24 cellular contexts compared by ENCODE assay signal in genomic region chr5:139126711-139127111, GRCh38.
A peak's percentile ranks its signal among the peaks of the same experiment; 100 is the strongest.
DNase-seq lines count a peak whose midpoint lies in the region; ATAC-seq and TF ChIP-seq lines count a peak whose summit lies in the region.
"Had no signal": no experiment of that assay in that cellular context is flagged by ENCODE, and none has a peak within 500 bp of the region (broad histone marks: within the 10 kb centered on the region; RNA-seq: fewer than 3 reads in every experiment).

No MANE protein-coding gene starts in this region.

- H3F3A ChIP-seq in GM23338 (replicated peaks; ENCODE audit: low read depth), result no peaks in the 10 kb centered on the region

- no peaks in the 10 kb centered on the region for H3K9me3 ChIP-seq in left ventricle myocardium inferior (replicated peaks)
- H3K9me3 ChIP-seq: BE2C, MG63, SJSA1 had no signal

- H3K4me1 ChIP-seq in GM23338 (ENCODE audit: insufficient read depth), result peaks cover 15% of the 10 kb centered on the region
- peaks cover 54% of the 10 kb centered on the region for H3K4me1 ChIP-seq in left ventricle myocardium inferior
- H3K4me1 ChIP-seq: SJSA1 had no signal

- H3K4me3 ChIP-seq in GM23338 (no peak overlapping the region), dorsolateral prefrontal cortex (no peak overlapping the region), left ventricle myocardium inferior (no peak overlapping the region)
- H3K4me3 ChIP-seq: K562, MG63, SJSA1 had no signal

- TF ChIP-seq CTCF in GM23338 (conservative IDR thresholded peaks at IDR 0.05; ENCODE audit: low read depth in 2 of 2) (no peak), dorsolateral prefrontal cortex (IDR thresholded peaks at IDR 0.05 in 54 of 56, conservative IDR thresholded peaks at IDR 0.05 in 2 of 56; ENCODE audit: low read depth in 1 of 56, partially characterized antibody in 56 of 56) (no peak), left ventricle myocardium inferior (IDR thresholded peaks at IDR 0.05; ENCODE audit: borderline replicate concordance) (no peak)

- no peaks in the 10 kb centered on the region for H3K9me3 Mint-ChIP-seq in GM23338
- H3K9me3 Mint-ChIP-seq in activated naive CD4-positive, alpha-beta T cell treated with anti-CD3 and anti-CD28 coated beads, Interleukin-2, amount 50 U/mL, for 72 hours, result no peaks in the 10 kb centered on the region
- H3K9me3 Mint-ChIP-seq: activated T-cell treated with anti-CD3 and anti-CD28 coated beads, Interleukin-2, amount 50 U/mL, for 4 hours; central memory CD8-positive, alpha-beta T cell; naive thymus-derived CD8-positive, alpha-beta T cell; T-cell had no signal

- no peaks in the 10 kb centered on the region for H3K27me3 Mint-ChIP-seq in GM23338 (ENCODE audit: insufficient read depth, low read depth, poor library complexity)
- H3K27me3 Mint-ChIP-seq: central memory CD8-positive, alpha-beta T cell; naive thymus-derived CD8-positive, alpha-beta T cell; T-cell had no signal

- H3K27ac ChIP-seq in GM23338 (ENCODE audit: low read depth) (no peak overlapping the region), dorsolateral prefrontal cortex (peak overlapping the region in 43 of 59 donors; percentile 5 to 85 (median 67)), left ventricle myocardium inferior (replicated peaks) (peak overlapping the region; percentile 90)
- H3K27ac ChIP-seq: SJSA1 had no signal

- no peak overlapping the region for H3K4me2 ChIP-seq in GM23338

- H3K4me3 Mint-ChIP-seq in GM23338, result no peak overlapping the region
- H3K4me3 Mint-ChIP-seq: activated T-cell treated with anti-CD3 and anti-CD28 coated beads, Interleukin-2, amount 50 U/mL, for 4 hours; central memory CD8-positive, alpha-beta T cell; naive thymus-derived CD8-positive, alpha-beta T cell; T-cell had no signal

- H3K79me2 ChIP-seq in GM23338 (replicated peaks; ENCODE audit: insufficient read depth), result no peaks in the 10 kb centered on the region

- ATAC-seq in GM23338, result peak; percentile 16; the same call in 1 of the 3 replicates
- ATAC-seq in sciatic nerve, result no peak
- no peak for ATAC-seq in activated naive CD4-positive, alpha-beta T cell treated with anti-CD3 and anti-CD28 coated beads, Interleukin-2, amount 50 U/mL, for 72 hours
- ATAC-seq: activated T-cell treated with anti-CD3 and anti-CD28 coated beads, Interleukin-2, amount 50 U/mL, for 4 hours; K562; naive thymus-derived CD8-positive, alpha-beta T cell; Panc1; T-cell had no signal

- intact Hi-C loops in dorsolateral prefrontal cortex (cut with DNase I), result no loop called here
- intact Hi-C loops in left ventricle myocardium inferior (cut with micrococcal nuclease), result no loop called here
- intact Hi-C loops in sciatic nerve (cut with DNase I), result no loop called here

- H3K4me1 Mint-ChIP-seq in GM23338, result peaks cover 22% of the 10 kb centered on the region

- H4K20me1 ChIP-seq in GM23338 (replicated peaks; ENCODE audit: insufficient read depth), result no peaks in the 10 kb centered on the region

- H3K36me3 ChIP-seq in GM23338 (ENCODE audit: insufficient read depth), result no peaks in the 10 kb centered on the region
- peaks cover 7% of the 10 kb centered on the region for H3K36me3 ChIP-seq in left ventricle myocardium inferior
- H3K36me3 ChIP-seq: BE2C had no signal

- no peak overlapping the region for H2AFZ ChIP-seq in GM23338

- no peaks in the 10 kb centered on the region for H3K9me2 ChIP-seq in GM23338 (ENCODE audit: insufficient read depth)

- no peaks in the 10 kb centered on the region for H3K36me3 Mint-ChIP-seq in GM23338 (ENCODE audit: low read depth)
- no peaks in the 10 kb centered on the region for H3K36me3 Mint-ChIP-seq in activated naive CD4-positive, alpha-beta T cell treated with anti-CD3 and anti-CD28 coated beads, Interleukin-2, amount 50 U/mL, for 72 hours

- H3K27me3 ChIP-seq in GM23338 (ENCODE audit: insufficient read depth), result no peaks in the 10 kb centered on the region
- H3K27me3 ChIP-seq in dorsolateral prefrontal cortex, result no peaks in the 10 kb centered on the region
- H3K27me3 ChIP-seq in left ventricle myocardium inferior (ENCODE audit: low read depth), result no peaks in the 10 kb centered on the region
- H3K27me3 ChIP-seq: BE2C, MG63, SJSA1 had no signal

- no peak for DNase-seq in GM23338 (ENCODE audit: low spot score)
- DNase-seq in dorsolateral prefrontal cortex, result peak in 1 of 10 donors; percentile 57
- peak; percentile 63 for DNase-seq in left ventricle myocardium inferior
- DNase-seq in sciatic nerve (ENCODE audit: low spot score), result peak; percentile 10
- DNase-seq in NCI-H1048 (lab: John Stamatoyannopoulos, UW), result no peak
- no peak for DNase-seq in A172 (ENCODE audit: low spot score)
- DNase-seq in DMS79 (lab: John Stamatoyannopoulos, UW), result no peak
- DNase-seq in activated naive CD4-positive, alpha-beta T cell treated with anti-CD3 and anti-CD28 coated beads, Interleukin-2, amount 50 U/mL, for 72 hours (ENCODE audit: low spot score in 2 of 2), result no peak
- DNase-seq: activated CD8-positive, alpha-beta memory T cell treated with anti-CD3 and anti-CD28 coated beads for 24 hours; activated naive CD4-positive, alpha-beta T cell treated with Interleukin-2 at 50 U/mL for 16 hours; activated T-cell treated with anti-CD3 and anti-CD28 coated beads, Interleukin-2, amount 50 U/mL, for 4 hours; amniotic stem cell; BE2C; DMS53; MG63; midbrain; naive thymus-derived CD8-positive, alpha-beta T cell; NCI-H2107; NCI-H510A treated with DMSO at 0.1 percent for 48 hours; T-cell had no signal

- H3K27ac Mint-ChIP-seq in GM23338, result no peak overlapping the region
- peak overlapping the region in 1 of 2 donors; percentile 1 for H3K27ac Mint-ChIP-seq in activated naive CD4-positive, alpha-beta T cell treated with anti-CD3 and anti-CD28 coated beads, Interleukin-2, amount 50 U/mL, for 72 hours
- H3K27ac Mint-ChIP-seq: T-cell had no signal

TF ChIP-seq in GM23338, 12 proteins besides CTCF, POLR2A, EP300 and RAD21 (continues in another document):
- no peak for TF ChIP-seq CREB1 (CRISPR knock-in tag; IDR thresholded peaks at IDR 0.05; ENCODE audit: low read depth)
- TF ChIP-seq ZNF462 (CRISPR knock-in tag; IDR thresholded peaks at IDR 0.05), result no peak
- no peak for TF ChIP-seq JUNB (IDR thresholded peaks at IDR 0.05; ENCODE audit: unreplicated experiment)

Comparison
In these comparisons a context has a peak if more than half of its experiments do, and no peak if none do; other contexts are left out.
1. DNase-seq: peak in left ventricle myocardium inferior (single experiment) and sciatic nerve (single experiment); none in GM23338 (single experiment), NCI-H1048 (single experiment), A172 (single experiment), DMS79 (single experiment) and activated naive CD4-positive, alpha-beta T cell treated with anti-CD3 and anti-CD28 coated beads, Interleukin-2, amount 50 U/mL, for 72 hours (0 of 2).